ENCODE assay signal across 12 cellular contexts in the genomic region with DNA sequence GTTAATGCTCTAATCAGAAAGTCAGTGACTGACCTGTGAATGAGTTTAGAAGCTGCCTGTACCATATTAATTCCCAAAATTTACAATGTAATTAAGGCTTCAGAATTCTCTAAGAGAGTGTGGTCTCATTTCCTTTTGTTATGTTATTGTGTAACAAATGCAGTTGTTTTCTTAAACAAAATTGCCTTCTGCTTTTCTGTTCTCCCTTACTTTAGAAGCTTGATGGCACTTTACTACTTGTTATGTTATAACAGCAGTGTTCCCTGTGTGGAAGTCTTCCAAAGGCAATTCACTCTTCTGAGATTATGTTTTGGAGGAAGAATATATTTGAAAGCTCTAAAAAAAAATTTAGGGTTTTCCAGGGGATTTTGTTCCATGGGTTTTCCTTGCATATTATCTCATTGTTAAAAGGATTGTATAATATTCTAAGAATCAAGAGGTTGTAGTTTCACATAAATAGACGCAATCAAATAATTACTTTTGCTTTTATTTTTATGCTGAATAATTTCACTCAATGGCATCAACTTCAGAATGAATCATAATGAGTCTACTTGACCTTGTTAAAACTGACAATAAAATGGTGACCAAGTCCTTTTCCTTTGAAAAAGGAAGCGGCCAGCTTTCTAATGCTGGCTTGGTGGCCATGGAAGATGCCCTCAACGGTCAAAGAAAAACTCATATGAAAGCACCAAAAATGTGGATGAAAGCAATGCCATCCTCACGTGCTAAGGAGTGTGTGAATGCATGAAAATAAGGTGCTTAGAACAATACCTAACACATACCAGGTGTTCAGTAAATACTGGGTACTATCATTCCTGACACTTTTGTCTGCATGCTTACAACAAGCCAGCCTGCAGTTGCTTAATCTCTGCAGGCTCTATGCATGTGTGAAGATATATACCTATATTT.
A peak's percentile ranks its signal among the peaks of the same experiment; 100 is the strongest.
DNase-seq lines count a peak whose midpoint lies in the region; ATAC-seq, FAIRE-seq and TF ChIP-seq lines count a peak whose summit lies in the region.
"Had no signal": no experiment of that assay in that cellular context is flagged by ENCODE, and none has a peak within 500 bp of the region (broad histone marks: within the 10 kb centered on the region; RNA-seq: fewer than 3 reads in every experiment).

No MANE protein-coding gene starts in this region.

- H3K27me3 ChIP-seq in ACC112 (ENCODE audit: insufficient read depth, low read length) (no peaks in the 10 kb centered on the region), foreskin keratinocyte (no peaks in the 10 kb centered on the region)
- H3K27me3 ChIP-seq: gastroesophageal sphincter had no signal

- H3K4me1 ChIP-seq in ACC112 (ENCODE audit: control insufficient read depth, insufficient read depth, low read length, unreplicated experiment) (peaks cover 22% of the 10 kb centered on the region), foreskin keratinocyte (peaks cover 14% of the 10 kb centered on the region)

- peak; percentile 47 for FAIRE-seq in GM18507 (lab: Jason Lieb, UNC)

- no peaks in the 10 kb centered on the region for H3K79me2 ChIP-seq in ACC112 (ENCODE audit: control insufficient read depth, insufficient read depth, low read length, unreplicated experiment)

- no peaks in the 10 kb centered on the region for H3K36me3 ChIP-seq in ACC112 (ENCODE audit: insufficient read depth, low read length)
- H3K36me3 ChIP-seq: gastroesophageal sphincter had no signal

- DNase-seq in GM18507 (ENCODE audit: extremely low spot score, insufficient read length, low read depth) (no peak), WTC11 (ENCODE audit: low spot score) (no peak), foreskin keratinocyte (no peak), occipital lobe (lab: John Stamatoyannopoulos, UW) (no peak), RPMI8226 (no peak)
- DNase-seq in activated naive CD4-positive, alpha-beta T cell treated with Interleukin-2 at 50 U/mL for 16 hours = no peak
- DNase-seq: C1 segment of cervical spinal cord, NCI-H345 had no signal

- POLR2A ChIA-PET in WTC11 (lab: Charles Lee) = interaction anchor here (0.7 kb wide), 1 partner anchor 423 kb away, joined by 4 read pairs; no protein-coding TSS in a partner anchor

- ATAC-seq in WTC11 (no peak), foreskin keratinocyte (no peak), HG02981 (IDR thresholded peaks at IDR 0.05; ENCODE audit: unreplicated experiment) (no peak)
- ATAC-seq: gastroesophageal sphincter, left lobe of liver had no signal

- H3K27ac ChIP-seq in ACC112 (ENCODE audit: low read depth, low read length) = peak overlapping the region; percentile 94
- H3K27ac ChIP-seq in foreskin keratinocyte = peak overlapping the region; percentile 3

- H3K27ac Mint-ChIP-seq in WTC11 = 0 out of 2 replicates have a peak overlapping the region, but pooled peaks have one; percentile 25

- H3K4me3 ChIP-seq in ACC112 (ENCODE audit: low read depth, low read length) = peak overlapping the region; percentile 57
- H3K4me3 ChIP-seq: gastroesophageal sphincter had no signal

- H3K36me3 Mint-ChIP-seq in WTC11 = peaks cover 5% of the 10 kb centered on the region

- CTCF ChIA-PET in WTC11 (lab: Charles Lee) = no interaction called here

- peak overlapping the region; percentile 32 for H2AFZ ChIP-seq in ACC112 (ENCODE audit: low read length, unreplicated experiment)

- TF ChIP-seq CTCF in WTC11 (IDR thresholded peaks at IDR 0.05) (no peak), foreskin keratinocyte (conservative IDR thresholded peaks at IDR 0.05) (no peak)

- peaks cover 25% of the 10 kb centered on the region for H3K4me1 Mint-ChIP-seq in WTC11

- peaks cover 10% of the 10 kb centered on the region for H3K9me3 Mint-ChIP-seq in WTC11

- H3K4me3 Mint-ChIP-seq in WTC11 = no peak overlapping the region

- H3K27me3 Mint-ChIP-seq in WTC11 (ENCODE audit: low read depth) = no peaks in the 10 kb centered on the region

TF ChIP-seq in WTC11, 78 proteins besides CTCF, POLR2A, EP300 and RAD21:
- TF ChIP-seq ATF1 (CRISPR knock-in tag; IDR thresholded peaks at IDR 0.05) (no peak), SMAD4 (CRISPR knock-in tag; IDR thresholded peaks at IDR 0.05) (no peak), AFF4 (CRISPR knock-in tag; IDR thresholded peaks at IDR 0.05; ENCODE audit: borderline replicate concordance) (no peak), SP1 (CRISPR knock-in tag; conservative IDR thresholded peaks at IDR 0.05) (no peak), ATF2 (CRISPR knock-in tag; IDR thresholded peaks at IDR 0.05; ENCODE audit: borderline replicate concordance, low read depth) (no peak), SOX15 (CRISPR knock-in tag; IDR thresholded peaks at IDR 0.05) (no peak), JUN (CRISPR knock-in tag; IDR thresholded peaks at IDR 0.05) (no peak)
- TF ChIP-seq, protein P1, sequence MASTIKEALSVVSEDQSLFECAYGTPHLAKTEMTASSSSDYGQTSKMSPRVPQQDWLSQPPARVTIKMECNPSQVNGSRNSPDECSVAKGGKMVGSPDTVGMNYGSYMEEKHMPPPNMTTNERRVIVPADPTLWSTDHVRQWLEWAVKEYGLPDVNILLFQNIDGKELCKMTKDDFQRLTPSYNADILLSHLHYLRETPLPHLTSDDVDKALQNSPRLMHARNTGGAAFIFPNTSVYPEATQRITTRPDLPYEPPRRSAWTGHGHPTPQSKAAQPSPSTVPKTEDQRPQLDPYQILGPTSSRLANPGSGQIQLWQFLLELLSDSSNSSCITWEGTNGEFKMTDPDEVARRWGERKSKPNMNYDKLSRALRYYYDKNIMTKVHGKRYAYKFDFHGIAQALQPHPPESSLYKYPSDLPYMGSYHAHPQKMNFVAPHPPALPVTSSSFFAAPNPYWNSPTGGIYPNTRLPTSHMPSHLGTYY (CRISPR knock-in tag; IDR thresholded peaks at IDR 0.05) = no peak
TF ChIP-seq in WTC11: peak in this region for 0.
